8 cellular contexts compared by ENCODE assay signal in genomic region chr16:46885960-46886763, GRCh38. TPM values are rescaled to one million over a fixed set of nuclear protein-coding genes. Genes with fewer than 3 reads are reported as not detected.
DNase-seq lines count a peak whose midpoint lies in the region; ATAC-seq and TF ChIP-seq lines count a peak whose summit lies in the region.

No MANE protein-coding gene starts in this region.

- peaks cover 5% of the 10 kb centered on the region; the same call in 1 of the 2 replicates for H3K36me3 ChIP-seq in Karpas-422 (ENCODE audit: insufficient read depth, low read length)

- no peaks in the 10 kb centered on the region for H3K27me3 ChIP-seq in Karpas-422 (ENCODE audit: low read length)

- H3K79me2 ChIP-seq in Karpas-422 (ENCODE audit: low read length) = peaks cover 45% of the 10 kb centered on the region

- TF ChIP-seq CTCF in AG10803 (conservative IDR thresholded peaks at IDR 0.05; ENCODE audit: low read length) = no peak
- no peak for TF ChIP-seq CTCF in chondrocyte (IDR thresholded peaks at IDR 0.05)
- no peak for TF ChIP-seq CTCF in GM20000 (IDR thresholded peaks at IDR 0.05; ENCODE audit: extremely low read depth, missing control alignments)

- H3K4me3 Mint-ChIP-seq in chondrocyte (ENCODE audit: unreplicated experiment) = peak overlapping the region; percentile 95

- no peak for ATAC-seq in GM19328 (IDR thresholded peaks at IDR 0.05; ENCODE audit: unreplicated experiment)

- H3K4me1 Mint-ChIP-seq in chondrocyte (ENCODE audit: low read depth) = peaks cover 52% of the 10 kb centered on the region

- no peaks in the 10 kb centered on the region for H3K9me2 ChIP-seq in Karpas-422 (replicated peaks; ENCODE audit: insufficient read depth, low read length)

- peak overlapping the region; percentile 77 for H3K9ac ChIP-seq in Karpas-422 (ENCODE audit: low read length)

- no peak overlapping the region for H2AFZ ChIP-seq in Karpas-422 (ENCODE audit: low read length)

- H3K27ac ChIP-seq in Karpas-422 (ENCODE audit: low read length) = no peak overlapping the region; the same call in 1 of the 2 replicates

- DNase-seq in AG10803 (ENCODE audit: low read depth) (no peak), Karpas-422 (no peak), chondrocyte (ENCODE audit: low spot score) (no peak), mucosa of gallbladder (ENCODE audit: low spot score) (peak; percentile 50), AG08395 (ENCODE audit: low spot score) (no peak), CD1c-positive myeloid dendritic cell (ENCODE audit: extremely low spot score) (no peak), GM20000 (ENCODE audit: low spot score) (no peak)

- no peaks in the 10 kb centered on the region for H4K20me1 ChIP-seq in Karpas-422 (ENCODE audit: insufficient read depth, low read depth, low read length)

- no peaks in the 10 kb centered on the region for H3K27me3 Mint-ChIP-seq in chondrocyte (ENCODE audit: low read depth)

- no peaks in the 10 kb centered on the region for H3K9me3 ChIP-seq in Karpas-422 (ENCODE audit: low read length)

- no peaks in the 10 kb centered on the region for H3K9me3 Mint-ChIP-seq in chondrocyte (ENCODE audit: low read depth)

- H3K36me3 Mint-ChIP-seq in chondrocyte (ENCODE audit: low read depth) = peaks cover 5% of the 10 kb centered on the region

- H3K4me1 ChIP-seq in Karpas-422 (ENCODE audit: low read length) = peaks cover 48% of the 10 kb centered on the region

- H3K4me3 ChIP-seq in AG10803 (ENCODE audit: low read length) (peak overlapping the region; percentile 12), Karpas-422 (ENCODE audit: low read length) (peak overlapping the region; percentile 91; the same call in 1 of the 2 replicates)

- peak overlapping the region; percentile 87 for H3K27ac Mint-ChIP-seq in chondrocyte (ENCODE audit: unreplicated experiment)

- peak overlapping the region; percentile 75 for H3K4me2 ChIP-seq in Karpas-422 (ENCODE audit: low read depth, low read length, poor library complexity, severe bottlenecking)

RNA-seq across cellular contexts. Expression of gene GPT2, which starts 2.0 kb away (rescaled TPM):
- 42.6 and 57.5 TPM in 2 replicates for total RNA-seq in Karpas-422 (2014; rRNA removed; shearing (Covaris generic); ENCODE audit: low replicate concordance)
- total RNA-seq in chondrocyte (35.1 to 67.1 TPM (median 59.6 TPM) in 3 replicates), mucosa of gallbladder (44.7 TPM)

RNA-seq across cellular contexts. Expression of gene C16orf87, which starts 55.2 kb away (rescaled TPM):
- total RNA-seq in Karpas-422 (2014; rRNA removed; shearing (Covaris generic); ENCODE audit: low replicate concordance) = 25.3 and 37.8 TPM in 2 replicates
- total RNA-seq in chondrocyte (15.3 to 19.1 TPM (median 17.7 TPM) in 3 replicates), mucosa of gallbladder (8.3 TPM)
